21 cellular contexts compared by ENCODE assay signal in the genomic region with DNA sequence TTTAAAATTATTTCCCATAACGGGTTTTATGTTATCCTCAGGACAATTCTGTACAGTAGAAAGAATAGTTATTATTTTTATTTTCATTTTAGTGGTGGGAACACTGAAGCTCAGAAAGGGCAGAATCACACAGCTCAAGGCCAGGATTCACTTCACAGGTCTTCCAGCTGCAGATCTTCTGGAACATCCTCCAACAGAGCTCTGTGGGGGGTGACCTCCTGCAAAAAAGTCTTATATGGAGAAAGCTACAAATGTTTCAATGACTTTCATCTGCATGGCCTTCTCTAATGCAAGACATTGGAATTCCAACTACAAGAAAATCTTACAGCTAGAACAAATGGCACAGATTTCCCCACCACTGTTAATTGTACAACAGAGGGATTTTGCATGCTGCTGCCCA.
"Had no signal": no experiment of that assay in that cellular context is flagged by ENCODE, and none has a peak within 500 bp of the region (broad histone marks: within the 10 kb centered on the region; RNA-seq: fewer than 3 reads in every experiment).

No MANE protein-coding gene starts in this region.

- H3K4me1 ChIP-seq: colonic mucosa, gastrocnemius medialis, heart right ventricle, left lung, lower lobe of right lung had no signal

- H3K4me3 ChIP-seq: colonic mucosa, esophagus squamous epithelium, gastrocnemius medialis, heart right ventricle, left lung, lower lobe of right lung, mucosa of descending colon had no signal

- H3K36me3 ChIP-seq: colonic mucosa, esophagus squamous epithelium, gastrocnemius medialis, heart right ventricle, left lung, lower lobe of right lung had no signal

- ATAC-seq: esophagus mucosa, gastrocnemius medialis, heart right ventricle, left cardiac atrium, left lung, left ventricle myocardium superior, lower lobe of right lung, mucosa of descending colon had no signal

- DNase-seq: colonic mucosa; cortex of kidney; effector memory CD4-positive, alpha-beta T cell; endodermal cell; erythroblast; esophagus squamous epithelium; foreskin fibroblast; foreskin melanocyte; gastrocnemius medialis; glutamatergic neuron; head of caudate nucleus; heart right ventricle; hippocampal formation; left cardiac atrium; left lung; left ventricle myocardium superior; lower lobe of right lung; mesenchymal stem cell; mucosa of descending colon had no signal

- H3K27me3 ChIP-seq: colonic mucosa, esophagus squamous epithelium, gastrocnemius medialis, left lung had no signal

- H3K27ac ChIP-seq: colonic mucosa, epithelial cell of prostate, esophagus squamous epithelium, gastrocnemius medialis, heart right ventricle, left lung, lower lobe of right lung had no signal

- H3K9me3 ChIP-seq: colonic mucosa, esophagus squamous epithelium, gastrocnemius medialis, heart right ventricle, left lung, lower lobe of right lung, mucosa of descending colon had no signal
